20 cellular contexts compared by ENCODE assay signal in genomic region chr7:151406051-151406875, GRCh38. TPM values are rescaled to one million over a fixed set of nuclear protein-coding genes. Genes with fewer than 3 reads are reported as not detected.
DNase-seq lines count a peak whose midpoint lies in the region; ATAC-seq, FAIRE-seq and TF ChIP-seq lines count a peak whose summit lies in the region.
"Had no signal": no experiment of that assay in that cellular context is flagged by ENCODE, and none has a peak within 500 bp of the region (broad histone marks: within the 10 kb centered on the region; RNA-seq: fewer than 3 reads in every experiment).

No MANE protein-coding gene starts in this region.

- H3K27me3 ChIP-seq in BLaER1 (peaks cover 59% of the 10 kb centered on the region), neuronal stem cell (ENCODE audit: control insufficient read depth in 3 of 3, insufficient read depth in 3 of 3, low read depth in 1 of 3, low read length in 3 of 3) (peaks cover 0 to 5% (median 0%) of the 10 kb centered on the region in 3 experiments)

- H3K4me3 ChIP-seq in BLaER1, result no peak overlapping the region
- H3K4me3 ChIP-seq in neuronal stem cell (ENCODE audit: low read length in 2 of 2), result no peak overlapping the region

- no peaks in the 10 kb centered on the region for H3K9me3 Mint-ChIP-seq in effector memory CD8-positive, alpha-beta T cell

- peak overlapping the region; percentile 77 to 98 for H3K27ac Mint-ChIP-seq in effector memory CD8-positive, alpha-beta T cell

- peaks cover 16% of the 10 kb centered on the region for H4K20me1 ChIP-seq in BLaER1

- H3K79me1 ChIP-seq in neuronal stem cell (ENCODE audit: low read depth, low read length), result peaks cover 7% of the 10 kb centered on the region

- peaks cover 38% of the 10 kb centered on the region for H3K36me3 Mint-ChIP-seq in effector memory CD8-positive, alpha-beta T cell (ENCODE audit: insufficient read depth)

- no peak overlapping the region for H2BK12ac ChIP-seq in neuronal stem cell (ENCODE audit: low read length)

- intact Hi-C loops in left colon (cut with DNase I, micrococcal nuclease), result no loop called here

- H3K27me3 Mint-ChIP-seq in effector memory CD8-positive, alpha-beta T cell, result peaks cover 8 to 9% of the 10 kb centered on the region in 2 donors

- H3K14ac ChIP-seq in neuronal stem cell (ENCODE audit: low read length), result no peak overlapping the region

- no peak overlapping the region for H2BK120ac ChIP-seq in neuronal stem cell (ENCODE audit: low read depth, low read length)

- H4K91ac ChIP-seq in neuronal stem cell (ENCODE audit: low read depth, low read length, poor library complexity), result no peak overlapping the region

- H3K18ac ChIP-seq in neuronal stem cell (ENCODE audit: low read length), result no peak overlapping the region

- TF ChIP-seq POLR2A in GM12891 (IDR thresholded peaks at IDR 0.05; ENCODE audit: low read depth, low read length), result no peak

- H2AFZ ChIP-seq in neuronal stem cell (ENCODE audit: low read length), result no peak overlapping the region

- no peak overlapping the region for H3K27ac ChIP-seq in BLaER1
- H3K27ac ChIP-seq in neuronal stem cell (replicated peaks; ENCODE audit: low read length), result no peak overlapping the region
- H3K27ac ChIP-seq: C4-2B had no signal

- H3K4me3 Mint-ChIP-seq in effector memory CD8-positive, alpha-beta T cell, result no peak overlapping the region

- no CpG with 5 or more reads among the region's 24 CpGs for WGBS in neuronal stem cell (ENCODE audit: extremely low coverage in 2 of 2, insufficient read length in 2 of 2, insufficient replicate concordance in 1 of 2), 2 donors

- H3K23ac ChIP-seq in neuronal stem cell (ENCODE audit: low read depth, low read length, poor library complexity), result peak overlapping the region; percentile 44

- ATAC-seq in effector memory CD8-positive, alpha-beta T cell (replicated peaks), result no peak
- ATAC-seq in stimulated activated naive CD8-positive, alpha-beta T cell treated with anti-CD3 and anti-CD28 coated beads, Interleukin-15, Interleukin-2, amounts not matched to agents 100 U/mL and 50 U/mL, for 24 hours, result no peak
- no peak for ATAC-seq in left colon

- no peak overlapping the region for H2BK5ac ChIP-seq in neuronal stem cell (ENCODE audit: low read length)

- H3K9me3 ChIP-seq in BLaER1 (no peaks in the 10 kb centered on the region), neuronal stem cell (replicated peaks in 1 of 2; ENCODE audit: control insufficient read depth in 2 of 2, insufficient read depth in 1 of 2, low read depth in 1 of 2, low read length in 2 of 2) (no peaks in the 10 kb centered on the region)

- H3K9ac ChIP-seq in BLaER1, result no peak overlapping the region
- H3K9ac ChIP-seq in neuronal stem cell (ENCODE audit: low read depth, low read length, poor library complexity), result no peak overlapping the region

- no peak for FAIRE-seq in GM12891 (lab: Jason Lieb, UNC)
- FAIRE-seq: HTR-8/SVneo had no signal

- H2BK15ac ChIP-seq in neuronal stem cell (ENCODE audit: low read length), result no peak overlapping the region

- DNase-seq in GM12891 (ENCODE audit: insufficient read length, low spot score) (peak; percentile 5), neuronal stem cell (ENCODE audit: low spot score) (no peak), amniotic stem cell (lab: John Stamatoyannopoulos, UW) (no peak), left colon (no peak)
- DNase-seq in effector memory CD8-positive, alpha-beta T cell, result no peak
- no peak for DNase-seq in stimulated activated naive CD8-positive, alpha-beta T cell treated with anti-CD3 and anti-CD28 coated beads, Interleukin-15, Interleukin-2, amounts not matched to agents 100 U/mL and 50 U/mL, for 24 hours
- no peak for DNase-seq in activated effector memory CD4-positive, alpha-beta T cell treated with anti-CD3 and anti-CD28 coated beads, Interleukin-2, amount 50 U/mL, for 16 hours
- DNase-seq: Calu3; GOT3; KG1; NCI-H1048; NCI-H146; NCI-H2227 treated with DMSO at 0.1 percent for 48 hours; NCI-H526 treated with DMSO at 0.1 percent for 48 hours; NK-92 treated with Interleukin-12 subunit alpha and Interleukin-12 subunit beta, amount 100 ng/mL, for 24 hours had no signal

- no peak overlapping the region for H2AK5ac ChIP-seq in neuronal stem cell (ENCODE audit: low read depth, low read length)

- H4K8ac ChIP-seq in neuronal stem cell (ENCODE audit: low read depth, low read length), result no peak overlapping the region

- no peak overlapping the region for H3K4ac ChIP-seq in neuronal stem cell (ENCODE audit: low read length)

- peaks cover 81% of the 10 kb centered on the region for H3K4me1 ChIP-seq in BLaER1
- H3K4me1 ChIP-seq in neuronal stem cell (ENCODE audit: control insufficient read depth in 2 of 2, insufficient read depth in 1 of 2, low read depth in 1 of 2, low read length in 2 of 2), result peaks cover 7 to 14% of the 10 kb centered on the region in 2 donors

- H3K4me2 ChIP-seq in BLaER1 (peak overlapping the region; percentile 99), neuronal stem cell (ENCODE audit: insufficient read depth, low read length, poor library complexity, severe bottlenecking) (no peak overlapping the region)

- peaks cover 16 to 36% of the 10 kb centered on the region in 2 donors for H3K4me1 Mint-ChIP-seq in effector memory CD8-positive, alpha-beta T cell (ENCODE audit: low read depth in 2 of 2)

- H3K36me3 ChIP-seq in BLaER1 (no peaks in the 10 kb centered on the region), neuronal stem cell (replicated peaks in 1 of 2; ENCODE audit: control insufficient read depth in 2 of 2, insufficient read depth in 2 of 2, low read length in 2 of 2) (peaks cover 3 to 19% of the 10 kb centered on the region in 2 donors)

TF ChIP-seq in GM12891, 5 proteins besides CTCF, POLR2A, EP300 and RAD21:
- TF ChIP-seq POLR2AphosphoS5 (IDR thresholded peaks at IDR 0.05; ENCODE audit: low read depth, low read length), result no peak
- no peak for TF ChIP-seq SPI1 (IDR thresholded peaks at IDR 0.05; ENCODE audit: low read depth, low read length)
- no peak for TF ChIP-seq PAX5 (IDR thresholded peaks at IDR 0.05; ENCODE audit: insufficient read depth, low read length, severe bottlenecking)
- TF ChIP-seq TAF1 (IDR thresholded peaks at IDR 0.05; ENCODE audit: low read depth, low read length), result no peak
- TF ChIP-seq POU2F2 (IDR thresholded peaks at IDR 0.05; ENCODE audit: low read depth, low read length), result no peak

RNA-seq across cellular contexts. Expression of gene WDR86, which starts 3.6 kb away (rescaled TPM):
- 0.23 TPM for polyA plus RNA-seq in GM12891 (2012; ENCODE audit: low read depth, missing spikeins)
- 20.7 TPM for polyA plus RNA-seq in neuronal stem cell (2013, experiment 1 of 2)
- 20.8 TPM for polyA plus RNA-seq in neuronal stem cell (2013, experiment 2 of 2)
- 1 to 10 TPM in 1 of 2 donors, under 1 TPM in 1; 0.85 to 2.8 TPM for total RNA-seq in left colon
- total RNA-seq: A172, Calu3 had no signal

RNA-seq across cellular contexts. Expression of gene CRYGN, which starts 33.7 kb away (rescaled TPM):
- polyA plus RNA-seq in GM12891 (2012; ENCODE audit: low read depth, missing spikeins), result not detected
- 0.24 TPM for polyA plus RNA-seq in neuronal stem cell (2013, experiment 1 of 2)
- polyA plus RNA-seq in neuronal stem cell (2013, experiment 2 of 2), result 0.26 TPM
- total RNA-seq in left colon, result under 1 TPM in 1 of 2 donors, not detected in 1; 0.15 TPM
- total RNA-seq: A172, Calu3, M059J had no signal
